ENCODE assay signal across 1 cellular context in the genomic region with DNA sequence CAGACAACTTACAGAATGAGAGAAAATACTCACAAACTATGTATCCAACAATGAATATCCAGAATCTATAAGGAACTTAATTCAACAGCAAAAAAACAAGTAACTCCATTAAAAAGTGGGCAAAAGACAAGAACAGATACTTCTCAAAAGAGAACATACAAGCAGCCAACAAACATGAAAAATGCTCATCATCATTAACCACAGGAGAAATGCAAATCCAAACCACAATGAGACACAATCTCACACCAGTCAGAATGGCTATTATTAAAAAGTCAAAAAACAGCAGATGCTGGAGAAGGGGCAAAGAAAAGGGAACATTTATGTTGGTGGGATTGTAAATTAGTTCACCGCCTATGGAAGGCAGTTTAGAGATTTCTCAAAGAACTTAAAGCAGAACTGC.
TF ChIP-seq lines count a peak whose summit lies in the region.

No MANE protein-coding gene starts in this region.

TF ChIP-seq in SK-N-SH, 30 proteins besides CTCF, POLR2A, EP300 and RAD21 (continued from another document):
- no peak for TF ChIP-seq FOXM1 (IDR thresholded peaks at IDR 0.05; ENCODE audit: low read depth)
TF ChIP-seq in SK-N-SH: peak in this region for 0.
